ENCODE assay signal across 7 cellular contexts in the genomic region with DNA sequence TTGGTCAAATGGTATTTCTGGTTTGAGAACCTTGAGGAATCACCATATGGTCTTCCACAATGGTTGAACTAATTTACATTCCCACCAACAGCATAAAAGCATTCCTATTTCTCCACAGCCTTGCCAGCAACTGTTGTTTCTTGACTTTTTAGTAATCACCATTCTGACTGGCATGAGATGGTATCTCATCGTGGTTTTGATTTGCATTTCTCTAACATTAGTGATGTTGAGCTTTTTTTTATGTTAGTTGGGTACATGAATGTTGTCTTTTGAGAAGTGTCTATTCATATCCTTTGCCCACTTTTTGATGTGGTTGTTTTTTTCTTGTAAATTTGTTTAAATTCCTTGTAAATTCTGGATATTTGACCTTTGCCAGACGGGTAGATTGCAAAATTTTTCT.
DNase-seq lines count a peak whose midpoint lies in the region; ATAC-seq, FAIRE-seq and TF ChIP-seq lines count a peak whose summit lies in the region.
"Not testable (repeated sequence)": the region's sequence is repeated elsewhere in the genome, so short reads cannot be mapped to it uniquely, and the experiment has no call there.

No MANE protein-coding gene starts in this region.

- peaks cover 19% of the 10 kb centered on the region for H3K9me3 Mint-ChIP-seq in astrocyte (ENCODE audit: unreplicated experiment)

- CTCF ChIA-PET in AG04449 (lab: Yijun Ruan, JAX), result not testable (repeated sequence)

- H3K27me3 ChIP-seq in astrocyte (ENCODE audit: insufficient read depth, low read length); foreskin keratinocyte: not testable (repeated sequence)

- not testable (repeated sequence) for H3K36me3 ChIP-seq in astrocyte (ENCODE audit: insufficient read depth, low read length)

- not testable (repeated sequence) for FAIRE-seq in astrocyte (lab: Jason Lieb, UNC)

- H3K27ac ChIP-seq in astrocyte (ENCODE audit: low read depth, low read length); foreskin keratinocyte: not testable (repeated sequence)

- H2AFZ ChIP-seq in astrocyte (ENCODE audit: low read depth, low read length), result not testable (repeated sequence)

- H3K4me1 Mint-ChIP-seq in astrocyte (ENCODE audit: low read depth, unreplicated experiment), result not testable (repeated sequence)

- peak overlapping the region; percentile 20 for H3K27ac Mint-ChIP-seq in astrocyte (ENCODE audit: unreplicated experiment)

- not testable (repeated sequence) for H3K27me3 Mint-ChIP-seq in astrocyte (ENCODE audit: low read depth, unreplicated experiment)

- not testable (repeated sequence) for H3K79me2 ChIP-seq in astrocyte (ENCODE audit: insufficient read depth, low read length)

- POLR2A ChIA-PET in AG04449 (lab: Yijun Ruan, JAX), result interaction anchor here (1.0 kb wide), 1 partner anchor 47 kb away, joined by 4 read pairs; no protein-coding TSS in a partner anchor

- TF ChIP-seq CTCF in AG04449 (IDR thresholded peaks at IDR 0.05; ENCODE audit: insufficient read depth, low read length, missing control alignments); astrocyte (IDR thresholded peaks at IDR 0.05; ENCODE audit: insufficient read depth, low read depth, low read length); foreskin keratinocyte (conservative IDR thresholded peaks at IDR 0.05): not testable (repeated sequence)

- not testable (repeated sequence) for ATAC-seq in foreskin keratinocyte

- not testable (repeated sequence) for H3K9ac ChIP-seq in astrocyte (ENCODE audit: low read length)

- H4K20me1 ChIP-seq in astrocyte (ENCODE audit: insufficient read depth, low read length), result not testable (repeated sequence)

- H3K4me2 ChIP-seq in astrocyte (ENCODE audit: low read length), result not testable (repeated sequence)

- not testable (repeated sequence) for H3K36me3 Mint-ChIP-seq in astrocyte (ENCODE audit: low read depth, unreplicated experiment)

- peak; percentile 46 for DNase-seq in AG04449 (ENCODE audit: low read depth, low spot score)
- peak; percentile 45 for DNase-seq in ELR (ENCODE audit: low read depth)
- DNase-seq in HS-5 (ENCODE audit: low read depth), result peak; percentile 42
- peak; percentile 67 for DNase-seq in RPMI7951 (ENCODE audit: low read depth)
- peak; percentile 15 for DNase-seq in astrocyte (ENCODE audit: low read depth)
- DNase-seq in dedifferentiated amniotic fluid mesenchymal stem cell (ENCODE audit: extremely low spot score), result peak; percentile 19
- peak; percentile 33 to 72 for DNase-seq in foreskin keratinocyte

- H3K4me3 ChIP-seq in AG04449 (ENCODE audit: low read depth, low read length); astrocyte (ENCODE audit: insufficient read depth, low read depth, low read length): not testable (repeated sequence)

- H3K9me3 ChIP-seq in astrocyte (ENCODE audit: insufficient read depth, low read depth, low read length), result not testable (repeated sequence)

- H3K4me3 Mint-ChIP-seq in astrocyte (ENCODE audit: unreplicated experiment), result not testable (repeated sequence)

- H3K4me1 ChIP-seq in astrocyte (ENCODE audit: insufficient read depth, low read length); foreskin keratinocyte: not testable (repeated sequence)

Comparison
In these comparisons a context has a peak if more than half of its experiments do, and no peak if none do; other contexts are left out.
1. DNase-seq: peak in every context shown above with its lines; median percentile 67 in RPMI7951; 52 in foreskin keratinocyte; 46 in AG04449; 45 in ELR; 42 in HS-5; 19 in dedifferentiated amniotic fluid mesenchymal stem cell; 15 in astrocyte.